ENCODE assay signal across 24 cellular contexts in genomic region chr11:131042041-131042390, GRCh38.
DNase-seq lines count a peak whose midpoint lies in the region; ATAC-seq and TF ChIP-seq lines count a peak whose summit lies in the region.
"Had no signal": no experiment of that assay in that cellular context is flagged by ENCODE, and none has a peak within 500 bp of the region (broad histone marks: within the 10 kb centered on the region; RNA-seq: fewer than 3 reads in every experiment).

No MANE protein-coding gene starts in this region.

- in situ Hi-C loops in mammary epithelial cell (cut with MboI; ENCODE audit: low sequenced_read_pairs in 2 of 2): no loop called here

- dilution Hi-C loops in mammary epithelial cell (cut with HindIII; ENCODE audit: low sequenced_read_pairs): no loop called here

- H3K9me3 ChIP-seq in mammary epithelial cell (replicated peaks; ENCODE audit: insufficient read depth, low read length) (no peaks in the 10 kb centered on the region), esophagus squamous epithelium (no peaks in the 10 kb centered on the region)

- H3K36me3 ChIP-seq in mammary epithelial cell (ENCODE audit: insufficient read depth, low read length): no peaks in the 10 kb centered on the region
- no peaks in the 10 kb centered on the region for H3K36me3 ChIP-seq in esophagus squamous epithelium

- BruUV-seq in mammary epithelial cell (replicated peaks; lab: Mats Ljungman, UMichigan) (no TSS peak), MCF 10A (replicated peaks; lab: Mats Ljungman, UMichigan) (no TSS peak)

- H3K4me1 ChIP-seq in mammary epithelial cell (ENCODE audit: insufficient read depth, low read length) (peaks cover 13% of the 10 kb centered on the region), esophagus squamous epithelium (peaks cover 0 to 16% (median 0%) of the 10 kb centered on the region in 3 donors)

- H3K27ac ChIP-seq in mammary epithelial cell (ENCODE audit: insufficient read depth, low read depth, low read length) (peak overlapping the region; percentile 90), esophagus squamous epithelium (peak overlapping the region in 3 of 4 donors; percentile 25 to 75 (median 65))
- H3K27ac ChIP-seq: 22Rv1, SK-N-MC had no signal

- ATAC-seq in T-cell (replicated peaks in 1 of 4): no peak
- ATAC-seq in activated CD8-positive, alpha-beta T cell treated with anti-CD3 and anti-CD28 coated beads for 36 hours: no peak
- ATAC-seq in GM18517 (IDR thresholded peaks at IDR 0.05; ENCODE audit: unreplicated experiment): no peak
- ATAC-seq: CD8-positive, alpha-beta T cell; K562 had no signal

- POLR2A ChIA-PET in MCF 10A (lab: Yijun Ruan, JAX) (interaction anchor here (0.7 kb wide), 1 partner anchor 9 kb away, joined by 3 read pairs; no protein-coding TSS in a partner anchor), T-cell (lab: Charles Lee) (no interaction called here)
- POLR2A ChIA-PET in activated CD8-positive, alpha-beta T cell treated with anti-CD3 and anti-CD28 coated beads for 36 hours (lab: Charles Lee): no interaction called here

- WGBS in mammary epithelial cell (ENCODE audit: low coverage, missing lambda C conversion rate): 56% methylated on average over 1 of the region's 1 CpG
- 33 to 47% methylated on average over 1 of the region's 1 CpG for WGBS in esophagus squamous epithelium, 2 donors

- peaks cover 15% of the 10 kb centered on the region for H3K4me1 Mint-ChIP-seq in MCF 10A (ENCODE audit: insufficient read depth, unreplicated experiment)
- H3K4me1 Mint-ChIP-seq in T-cell: no peaks in the 10 kb centered on the region
- no peaks in the 10 kb centered on the region for H3K4me1 Mint-ChIP-seq in activated CD8-positive, alpha-beta T cell treated with anti-CD3 and anti-CD28 coated beads for 36 hours (ENCODE audit: low read depth)

- H2AFZ ChIP-seq in mammary epithelial cell (ENCODE audit: low read depth, low read length): no peak overlapping the region

- H3K9me3 Mint-ChIP-seq in MCF 10A (ENCODE audit: unreplicated experiment) (peaks cover 6% of the 10 kb centered on the region), T-cell (peaks cover 0 to 7% (median 0%) of the 10 kb centered on the region in 3 donors)
- no peaks in the 10 kb centered on the region for H3K9me3 Mint-ChIP-seq in activated CD8-positive, alpha-beta T cell treated with anti-CD3 and anti-CD28 coated beads for 36 hours
- H3K9me3 Mint-ChIP-seq: CD8-positive, alpha-beta T cell had no signal

- peak overlapping the region; percentile 64 for H3K4me2 ChIP-seq in mammary epithelial cell (ENCODE audit: insufficient read depth, low read depth, low read length)

- DNase-seq in mammary epithelial cell (peak; percentile 11), MCF 10A (ENCODE audit: unreplicated experiment) (no peak), esophagus squamous epithelium (lab: John Stamatoyannopoulos, UW) (no peak), iris pigment epithelial cell (ENCODE audit: low read depth) (peak; percentile 11), T-cell (no peak), NOMO-1 (lab: John Stamatoyannopoulos, UW; ENCODE audit: unreplicated experiment in 2 of 2) (no peak)
- no peak for DNase-seq in activated CD8-positive, alpha-beta T cell treated with anti-CD3 and anti-CD28 coated beads for 36 hours
- DNase-seq: AML-193; C1 segment of cervical spinal cord; CD8-positive, alpha-beta T cell; DMS153; MM.1S; NCI-H1048; NCI-H1417 treated with DMSO at 0.1 percent for 48 hours; NCI-H187; NCI-H446; NCI-H526; OCI-M1; RPMI8226; SHP77 treated with DMSO at 0.1 percent for 48 hours had no signal

- H4K20me1 ChIP-seq in mammary epithelial cell (ENCODE audit: insufficient read depth, low read length): no peaks in the 10 kb centered on the region

- H3K4me3 ChIP-seq in mammary epithelial cell (replicated peaks in 1 of 3; ENCODE audit: insufficient read depth in 1 of 3, low read depth in 2 of 3, low read length in 3 of 3) (no peak overlapping the region), esophagus squamous epithelium (no peak overlapping the region)
- H3K4me3 ChIP-seq: K562, SK-N-MC had no signal

- no peak overlapping the region for H3K9ac ChIP-seq in mammary epithelial cell (ENCODE audit: insufficient read depth, low read length)

- TF ChIP-seq CTCF in mammary epithelial cell (conservative IDR thresholded peaks at IDR 0.05 in 1 of 2, IDR thresholded peaks at IDR 0.05 in 1 of 2; ENCODE audit: extremely low read depth in 1 of 2, insufficient read depth in 1 of 2, low read depth in 1 of 2, low read length in 2 of 2) (no peak), MCF 10A (IDR thresholded peaks at IDR 0.05; ENCODE audit: unreplicated experiment) (no peak), esophagus squamous epithelium (IDR thresholded peaks at IDR 0.05) (no peak)
- TF ChIP-seq CTCF in activated CD8-positive, alpha-beta T cell treated with anti-CD3 and anti-CD28 coated beads for 36 hours (IDR thresholded peaks at IDR 0.05): no peak

- no peak overlapping the region for H3K27ac Mint-ChIP-seq in MCF 10A (ENCODE audit: low read depth, unreplicated experiment)
- H3K27ac Mint-ChIP-seq in T-cell: no peak overlapping the region
- no peak overlapping the region for H3K27ac Mint-ChIP-seq in activated CD8-positive, alpha-beta T cell treated with anti-CD3 and anti-CD28 coated beads for 36 hours
- H3K27ac Mint-ChIP-seq: CD8-positive, alpha-beta T cell had no signal

- H3K36me3 Mint-ChIP-seq in MCF 10A (ENCODE audit: insufficient read depth, unreplicated experiment) (no peaks in the 10 kb centered on the region), T-cell (no peaks in the 10 kb centered on the region)
- H3K36me3 Mint-ChIP-seq in activated CD8-positive, alpha-beta T cell treated with anti-CD3 and anti-CD28 coated beads for 36 hours (ENCODE audit: low read depth): no peaks in the 10 kb centered on the region
- H3K36me3 Mint-ChIP-seq: CD8-positive, alpha-beta T cell had no signal

- CTCF ChIA-PET in mammary epithelial cell (lab: Charles Lee; ENCODE audit: low non-redundant PET) (no interaction called here), MCF 10A (lab: Yijun Ruan, JAX) (interaction anchor here (0.7 kb wide), 1 partner anchor 23 kb away, joined by 3 read pairs; no protein-coding TSS in a partner anchor), T-cell (lab: Charles Lee) (no interaction called here)
- CTCF ChIA-PET in activated CD8-positive, alpha-beta T cell treated with anti-CD3 and anti-CD28 coated beads for 36 hours (lab: Charles Lee): no interaction called here

- intact Hi-C loops in mammary epithelial cell (cut with micrococcal nuclease): no loop called here
- intact Hi-C loops in MCF 10A (cut with micrococcal nuclease): no loop called here
- intact Hi-C loops in esophagus squamous epithelium (cut with DNase I): no loop called here
- intact Hi-C loops in activated CD8-positive, alpha-beta T cell treated with anti-CD3 and anti-CD28 coated beads for 36 hours (cut with micrococcal nuclease): no loop called here

- TF ChIP-seq POLR2A in esophagus squamous epithelium (IDR thresholded peaks at IDR 0.05): no peak

- H3K79me2 ChIP-seq in mammary epithelial cell (ENCODE audit: insufficient read depth, low read length): no peaks in the 10 kb centered on the region

- H3K27me3 Mint-ChIP-seq in MCF 10A (ENCODE audit: insufficient read depth, unreplicated experiment) (no peaks in the 10 kb centered on the region), T-cell (peaks cover 4 to 14% of the 10 kb centered on the region in 2 donors)
- peaks cover 5% of the 10 kb centered on the region for H3K27me3 Mint-ChIP-seq in activated CD8-positive, alpha-beta T cell treated with anti-CD3 and anti-CD28 coated beads for 36 hours

- H3K27me3 ChIP-seq in mammary epithelial cell (ENCODE audit: insufficient read depth, low read length) (no peaks in the 10 kb centered on the region), esophagus squamous epithelium (peaks cover 0 to 21% (median 0%) of the 10 kb centered on the region in 4 donors)

- no peak overlapping the region for H3K4me3 Mint-ChIP-seq in MCF 10A (ENCODE audit: unreplicated experiment)
- no peak overlapping the region for H3K4me3 Mint-ChIP-seq in T-cell
- H3K4me3 Mint-ChIP-seq in activated CD8-positive, alpha-beta T cell treated with anti-CD3 and anti-CD28 coated beads for 36 hours: no peak overlapping the region
- H3K4me3 Mint-ChIP-seq: CD8-positive, alpha-beta T cell had no signal

Comparison
In these comparisons a context has a peak if more than half of its experiments do, and no peak if none do; other contexts are left out.
1. DNase-seq: peak in mammary epithelial cell (single experiment) and iris pigment epithelial cell (single experiment); none in MCF 10A (single experiment), esophagus squamous epithelium (single experiment), T-cell (0 of 34), activated CD8-positive, alpha-beta T cell treated with anti-CD3 and anti-CD28 coated beads for 36 hours (single experiment) and NOMO-1 (0 of 2).